ENCODE assay signal across 18 cellular contexts in the genomic region with DNA sequence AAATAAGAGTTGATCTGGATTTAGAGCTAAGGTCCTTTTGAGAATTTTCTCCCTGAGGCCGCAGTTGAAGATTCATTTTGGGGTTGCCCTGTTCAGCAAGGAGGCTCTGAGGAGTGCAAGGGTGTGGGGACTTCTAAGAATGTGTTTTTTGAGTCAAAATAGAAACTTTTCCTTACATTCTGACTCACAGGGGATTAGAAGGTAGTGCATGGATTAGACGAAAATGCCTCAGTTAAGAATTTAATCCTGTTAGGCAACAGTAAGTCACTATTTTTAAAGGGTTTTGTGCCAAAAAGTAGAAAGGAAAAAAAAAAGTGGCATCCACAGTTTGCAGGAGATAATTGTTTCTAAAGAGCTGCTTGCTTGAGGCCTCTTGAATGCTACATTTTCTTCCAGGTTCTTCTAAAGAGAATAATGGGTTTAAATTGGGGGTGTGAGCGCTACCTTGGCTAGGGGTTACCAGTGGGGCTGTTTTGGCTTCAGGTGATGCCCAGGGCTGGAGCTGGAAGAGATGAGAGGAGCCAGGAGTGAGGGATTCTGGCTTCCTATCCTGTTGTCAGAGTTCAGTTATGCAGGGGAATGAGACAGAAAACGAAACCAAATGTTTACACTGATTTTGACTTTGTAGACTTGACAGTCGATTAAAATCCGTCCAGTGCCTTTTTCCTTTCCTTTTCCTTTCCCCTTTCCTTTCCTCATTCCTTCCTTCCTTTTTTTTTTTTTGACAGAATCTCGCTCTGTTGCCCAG. TPM values are rescaled to one million over a fixed set of nuclear protein-coding genes. Genes with fewer than 3 reads are reported as not detected.
DNase-seq lines count a peak whose midpoint lies in the region; ATAC-seq, FAIRE-seq and TF ChIP-seq lines count a peak whose summit lies in the region.
"Had no signal": no experiment of that assay in that cellular context is flagged by ENCODE, and none has a peak within 500 bp of the region (broad histone marks: within the 10 kb centered on the region; RNA-seq: fewer than 3 reads in every experiment).

No MANE protein-coding gene starts in this region.

- H3K27ac Mint-ChIP-seq in progenitor cell of endocrine pancreas = peak overlapping the region; percentile 9
- H3K27ac Mint-ChIP-seq: activated CD4-positive, alpha-beta T cell treated with anti-CD3 and anti-CD28 coated beads, Interleukin-2, amount 10 ng/mL, durations not matched to agents 7 days and 5 days had no signal

- H3K4me2 ChIP-seq in PC-9 = peak overlapping the region; percentile 13; the same call in 1 of the 2 replicates

- intact Hi-C loops in PC-9 (cut with micrococcal nuclease; ENCODE audit: unreplicated experiment) (no loop called here), adrenal gland (cut with DNase I) (no loop called here)

- peaks cover 8% of the 10 kb centered on the region for H3K4me1 Mint-ChIP-seq in progenitor cell of endocrine pancreas (ENCODE audit: low read depth)

- H3K9me2 ChIP-seq in PC-9 (ENCODE audit: insufficient read depth) = no peaks in the 10 kb centered on the region

- H2AFZ ChIP-seq in PC-9 = no peak overlapping the region

- H3K9me3 ChIP-seq in PC-9 (ENCODE audit: insufficient read depth, low read depth) (no peaks in the 10 kb centered on the region), adrenal gland (replicated peaks in 1 of 3) (no peaks in the 10 kb centered on the region), tibial nerve (peaks cover 0 to 8% (median 0%) of the 10 kb centered on the region in 4 donors)
- H3K9me3 ChIP-seq: gastrocnemius medialis had no signal

- H3K4me1 ChIP-seq in PC-9 (replicated peaks; ENCODE audit: insufficient read depth) (no peaks in the 10 kb centered on the region), adrenal gland (replicated peaks in 1 of 2) (no peaks in the 10 kb centered on the region), tibial nerve (no peaks in the 10 kb centered on the region)
- H3K4me1 ChIP-seq: gastrocnemius medialis had no signal

- H4K20me1 ChIP-seq in PC-9 (ENCODE audit: insufficient read depth) = no peaks in the 10 kb centered on the region

- no peak for TF ChIP-seq EP300 in tibial nerve (IDR thresholded peaks at IDR 0.05)

- no peaks in the 10 kb centered on the region for H3K27me3 ChIP-seq in PC-9 (ENCODE audit: insufficient read depth, low read depth)
- no peaks in the 10 kb centered on the region for H3K27me3 ChIP-seq in adrenal gland
- H3K27me3 ChIP-seq in tibial nerve = no peaks in the 10 kb centered on the region
- H3K27me3 ChIP-seq: gastrocnemius medialis had no signal

- no peak for TF ChIP-seq POLR2A in adrenal gland (IDR thresholded peaks at IDR 0.05)
- TF ChIP-seq POLR2A in tibial nerve (IDR thresholded peaks at IDR 0.05) = no peak

- DNase-seq in D721Med (ENCODE audit: insufficient read length, low spot score) = no peak
- no peak for DNase-seq in PC-9
- peak; percentile 12 for DNase-seq in fibroblast of pulmonary artery (ENCODE audit: low read depth)
- no peak for DNase-seq in progenitor cell of endocrine pancreas (ENCODE audit: low spot score, unreplicated experiment)
- DNase-seq in ureter (ENCODE audit: low spot score) = no peak
- no peak for DNase-seq in adrenal gland
- DNase-seq in tibial nerve (ENCODE audit: low spot score in 2 of 2) = no peak
- DNase-seq: activated CD4-positive, alpha-beta T cell treated with anti-CD3 and anti-CD28 coated beads, Interleukin-2, amount 10 ng/mL, durations not matched to agents 7 days and 5 days; activated naive CD4-positive, alpha-beta T cell treated with anti-CD3 and anti-CD28 coated beads, Interleukin-2, amount 50 U/mL, for 16 hours; activated T-cell treated with anti-CD3 and anti-CD28 coated beads for 4 hours; C1 segment of cervical spinal cord; central memory CD4-positive, alpha-beta T cell; gastrocnemius medialis; naive B cell; SIG-M5 had no signal

- peaks cover 1% of the 10 kb centered on the region for H3K36me3 Mint-ChIP-seq in progenitor cell of endocrine pancreas (ENCODE audit: insufficient read depth)

- H3K79me2 ChIP-seq in PC-9 (ENCODE audit: low read depth) = no peaks in the 10 kb centered on the region

- ATAC-seq in HG03354 (IDR thresholded peaks at IDR 0.05; ENCODE audit: poor library complexity, severe bottlenecking, unreplicated experiment) = no peak
- ATAC-seq: gastrocnemius medialis had no signal

- peaks cover 9% of the 10 kb centered on the region for H3K9me3 Mint-ChIP-seq in progenitor cell of endocrine pancreas (ENCODE audit: low read depth)
- H3K9me3 Mint-ChIP-seq: activated CD4-positive, alpha-beta T cell treated with anti-CD3 and anti-CD28 coated beads, Interleukin-2, amount 10 ng/mL, durations not matched to agents 7 days and 5 days had no signal

- no peaks in the 10 kb centered on the region for H3K27me3 Mint-ChIP-seq in progenitor cell of endocrine pancreas
- H3K27me3 Mint-ChIP-seq: activated CD4-positive, alpha-beta T cell treated with anti-CD3 and anti-CD28 coated beads, Interleukin-2, amount 10 ng/mL, durations not matched to agents 7 days and 5 days had no signal

- 65 to 79% (median 74%) methylated on average over 7 of the region's 7 CpGs for WGBS in adrenal gland, 4 donors
- 71 to 75% methylated on average over 7 of the region's 7 CpGs for WGBS in tibial nerve, 2 donors

- no peak overlapping the region for H3K4me3 Mint-ChIP-seq in progenitor cell of endocrine pancreas (ENCODE audit: low read depth)
- H3K4me3 Mint-ChIP-seq: activated CD4-positive, alpha-beta T cell treated with anti-CD3 and anti-CD28 coated beads, Interleukin-2, amount 10 ng/mL, durations not matched to agents 7 days and 5 days had no signal

- no peak overlapping the region for H3K4me3 ChIP-seq in PC-9
- no peak overlapping the region for H3K4me3 ChIP-seq in fibroblast of pulmonary artery (replicated peaks; ENCODE audit: low read depth, low read length)
- no peak overlapping the region for H3K4me3 ChIP-seq in adrenal gland
- H3K4me3 ChIP-seq in tibial nerve = no peak overlapping the region
- H3K4me3 ChIP-seq: gastrocnemius medialis had no signal

- H3K36me3 ChIP-seq in PC-9 (ENCODE audit: low read depth) (no peaks in the 10 kb centered on the region), adrenal gland (replicated peaks in 1 of 2) (no peaks in the 10 kb centered on the region), tibial nerve (no peaks in the 10 kb centered on the region)
- H3K36me3 ChIP-seq: gastrocnemius medialis had no signal

- no peak for TF ChIP-seq CTCF in D721Med (IDR thresholded peaks at IDR 0.05; ENCODE audit: insufficient read depth, missing control alignments)
- no peak for TF ChIP-seq CTCF in PC-9 (conservative IDR thresholded peaks at IDR 0.05)
- no peak for TF ChIP-seq CTCF in fibroblast of pulmonary artery (IDR thresholded peaks at IDR 0.05; ENCODE audit: low read length, missing control alignments)
- TF ChIP-seq CTCF in progenitor cell of endocrine pancreas (IDR thresholded peaks at IDR 0.05; ENCODE audit: unreplicated experiment) = no peak
- no peak for TF ChIP-seq CTCF in adrenal gland (IDR thresholded peaks at IDR 0.05)
- no peak for TF ChIP-seq CTCF in tibial nerve (IDR thresholded peaks at IDR 0.05)

- POLR2A ChIA-PET in PC-9 (lab: Charles Lee; ENCODE audit: unreplicated experiment) = no interaction called here

- no peak overlapping the region for H3K27ac ChIP-seq in PC-9
- peak overlapping the region in 1 of 5 donors; percentile 24 for H3K27ac ChIP-seq in adrenal gland
- H3K27ac ChIP-seq in tibial nerve = no peak overlapping the region
- H3K27ac ChIP-seq: gastrocnemius medialis had no signal

- H3F3A ChIP-seq in PC-9 (ENCODE audit: insufficient read depth, low read depth) = peaks cover 13% of the 10 kb centered on the region

- BruUV-seq in PC-9 (replicated peaks; lab: Mats Ljungman, UMichigan) = no TSS peak

- CTCF ChIA-PET in PC-9 (lab: Charles Lee) = no interaction called here

- peak; percentile 29 for FAIRE-seq in D721Med (lab: Jason Lieb, UNC)
- FAIRE-seq: H54, HTR-8/SVneo had no signal

RNA-seq across cellular contexts. Expression of a gene that starts 52.9 kb away (rescaled TPM):
- 3.3 and 4.5 TPM in 2 replicates for total RNA-seq in PC-9 (2021)
- 31.4 and 35.4 TPM in 2 replicates for total RNA-seq in progenitor cell of endocrine pancreas
- total RNA-seq in ureter = 54.8 TPM
- total RNA-seq in adrenal gland = 100 to 1,000 TPM in 2 of 8 donors, 10 to 100 TPM in 6; 19.5 to 114 (median 82.6) TPM
- 10 to 100 TPM; 21.0 to 41.6 (median 21.2) TPM for polyA plus RNA-seq in adrenal gland
- total RNA-seq in tibial nerve = 10 to 100 TPM in 3 of 4 donors, 1 to 10 TPM in 1; 8.8 to 16.7 (median 12.8) TPM
- total RNA-seq: activated CD4-positive, alpha-beta T cell treated with anti-CD3 and anti-CD28 coated beads, Interleukin-2, amount 10 ng/mL, durations not matched to agents 7 days and 5 days had no signal
